ENCODE assay signal across 9 cellular contexts in genomic region chr9:76756273-76756650, GRCh38. TPM values are rescaled to one million over a fixed set of nuclear protein-coding genes. Genes with fewer than 3 reads are reported as not detected.
A peak's percentile ranks its signal among the peaks of the same experiment; 100 is the strongest.
DNase-seq lines count a peak whose midpoint lies in the region; ATAC-seq and TF ChIP-seq lines count a peak whose summit lies in the region.
"Had no signal": no experiment of that assay in that cellular context is flagged by ENCODE, and none has a peak within 500 bp of the region (broad histone marks: within the 10 kb centered on the region; RNA-seq: fewer than 3 reads in every experiment).

No MANE protein-coding gene starts in this region.

- no peak overlapping the region for H4K91ac ChIP-seq in IMR-90 (ENCODE audit: insufficient read depth, low read depth, low read length)

- H3K4me3 ChIP-seq in A673 (ENCODE audit: low read depth, low read length, poor library complexity, severe bottlenecking) (no peak overlapping the region), IMR-90 (ENCODE audit: insufficient read depth, low read depth, low read length) (no peak overlapping the region), iPS DF 6.9 (ENCODE audit: low read length) (no peak overlapping the region)

- H3K23ac ChIP-seq in IMR-90 (ENCODE audit: low read depth, low read length), result no peak overlapping the region

- no peak overlapping the region for H3K4me3 Mint-ChIP-seq in activated T-helper 17 cell treated with anti-CD3 and anti-CD28 coated beads, Interleukin-2, amount 50 U/mL, for 72 hours
- H3K4me3 Mint-ChIP-seq: activated naive CD8-positive, alpha-beta T cell treated with anti-CD3 and anti-CD28 coated beads, Interleukin-2, amount 10 ng/mL, durations not matched to agents 7 days and 5 days had no signal

- WGBS in IMR-90 (ENCODE audit: extremely low coverage in 2 of 2, insufficient read length in 1 of 2), 2 experiments, result 31% methylated on average over 6 of the region's 6 CpGs; no CpG with 5 or more reads in 1 of the 2 experiments
- no CpG with 5 or more reads among the region's 6 CpGs for WGBS in iPS DF 6.9 (ENCODE audit: insufficient coverage, insufficient read length)

- no peak overlapping the region for H3K18ac ChIP-seq in IMR-90 (ENCODE audit: low read depth, low read length)

- no peaks in the 10 kb centered on the region for H3K9me1 ChIP-seq in IMR-90 (ENCODE audit: insufficient read depth, low read length)

- dilution Hi-C loops in IMR-90 (cut with HindIII; ENCODE audit: low sequenced_read_pairs, unreplicated experiment), result no loop called here

- no peak overlapping the region for H3K27ac ChIP-seq in A673 (ENCODE audit: low read depth, low read length, poor library complexity, severe bottlenecking)
- no peak overlapping the region for H3K27ac ChIP-seq in IMR-90 (ENCODE audit: insufficient read depth, low read length)
- no peak overlapping the region for H3K27ac ChIP-seq in RWPE1
- no peak overlapping the region for H3K27ac ChIP-seq in iPS DF 6.9 (ENCODE audit: low read length)

- no peak for TF ChIP-seq POLR2A in IMR-90 (IDR thresholded peaks at IDR 0.05; ENCODE audit: low read depth, low read length)

- in situ Hi-C loops in IMR-90 (cut with MboI; ENCODE audit: low sequenced_read_pairs), result no loop called here

- POLR2A ChIA-PET in A673 (lab: Charles Lee; ENCODE audit: low non-redundant PET) (no interaction called here), IMR-90 (lab: Charles Lee; ENCODE audit: unreplicated experiment) (no interaction called here), RWPE1 (lab: Yijun Ruan, JAX; ENCODE audit: low non-redundant PET) (no interaction called here)

- H2BK20ac ChIP-seq in IMR-90 (ENCODE audit: low read depth, low read length), result no peak overlapping the region

- no peak overlapping the region for H2BK15ac ChIP-seq in IMR-90 (ENCODE audit: low read depth, low read length)

- peak; percentile 44 for TF ChIP-seq RAD21 in IMR-90 (IDR thresholded peaks at IDR 0.05; ENCODE audit: low read length)

- peak; percentile 12 for ATAC-seq in GM18867 (IDR thresholded peaks at IDR 0.05; ENCODE audit: unreplicated experiment)
- peak; percentile 75 for ATAC-seq in IMR-90 (ENCODE audit: low read depth)
- no peak for ATAC-seq in activated T-helper 17 cell treated with anti-CD3 and anti-CD28 coated beads, Interleukin-2, amount 50 U/mL, for 72 hours (replicated peaks)
- no peak for ATAC-seq in omental fat pad (ENCODE audit: low FRiP score)

- peak; percentile 32 for DNase-seq in A673 (ENCODE audit: low spot score)
- peak; percentile 41 for DNase-seq in IMR-90
- peak; percentile 15 for DNase-seq in RWPE1 (ENCODE audit: low spot score)
- DNase-seq in iPS DF 6.9 (ENCODE audit: low read depth, low spot score), result peak; percentile 25
- no peak for DNase-seq in SHP77 (lab: John Stamatoyannopoulos, UW)
- DNase-seq in omental fat pad (ENCODE audit: low spot score), result no peak
- DNase-seq: activated naive CD8-positive, alpha-beta T cell treated with anti-CD3 and anti-CD28 coated beads, Interleukin-2, amount 10 ng/mL, durations not matched to agents 7 days and 5 days had no signal

- H4K8ac ChIP-seq in IMR-90 (ENCODE audit: low read depth in 2 of 2, low read length in 2 of 2), result no peak overlapping the region

- no peaks in the 10 kb centered on the region for H3K36me3 ChIP-seq in A673 (ENCODE audit: insufficient read depth, low read length, poor library complexity, severe bottlenecking)
- no peaks in the 10 kb centered on the region for H3K36me3 ChIP-seq in IMR-90 (ENCODE audit: control insufficient read depth, insufficient read depth, low read length)
- no peaks in the 10 kb centered on the region for H3K36me3 ChIP-seq in iPS DF 6.9 (ENCODE audit: control insufficient read depth, insufficient read depth, low read length)

- no peak overlapping the region for H3K27ac Mint-ChIP-seq in activated T-helper 17 cell treated with anti-CD3 and anti-CD28 coated beads, Interleukin-2, amount 50 U/mL, for 72 hours
- H3K27ac Mint-ChIP-seq: activated naive CD8-positive, alpha-beta T cell treated with anti-CD3 and anti-CD28 coated beads, Interleukin-2, amount 10 ng/mL, durations not matched to agents 7 days and 5 days had no signal

- TF ChIP-seq CTCF in A673 (conservative IDR thresholded peaks at IDR 0.05; ENCODE audit: low read depth, low read length), result peak; percentile 42
- TF ChIP-seq CTCF in IMR-90 (conservative IDR thresholded peaks at IDR 0.05; ENCODE audit: low read depth, low read length), result peak; percentile 43; the same call in 1 of the 2 replicates
- TF ChIP-seq CTCF in RWPE1 (conservative IDR thresholded peaks at IDR 0.05; ENCODE audit: low read depth), result peak; percentile 30
- no peak for TF ChIP-seq CTCF in omental fat pad (IDR thresholded peaks at IDR 0.05)

- H3K27me3 Mint-ChIP-seq in activated T-helper 17 cell treated with anti-CD3 and anti-CD28 coated beads, Interleukin-2, amount 50 U/mL, for 72 hours, result peaks cover 16% of the 10 kb centered on the region

- H3K4ac ChIP-seq in IMR-90 (ENCODE audit: low read depth, low read length), result no peak overlapping the region

- H2AK5ac ChIP-seq in IMR-90 (ENCODE audit: low read depth, low read length), result no peak overlapping the region

- H3K14ac ChIP-seq in IMR-90 (replicated peaks; ENCODE audit: low read depth, low read length), result no peak overlapping the region

- no peak overlapping the region for H2BK120ac ChIP-seq in IMR-90 (ENCODE audit: low read depth, low read length)

- H2AFZ ChIP-seq in IMR-90 (replicated peaks; ENCODE audit: low read length, poor library complexity), result no peak overlapping the region

- no peak overlapping the region for H3K9ac ChIP-seq in IMR-90 (ENCODE audit: low read depth, low read length)

- H3K9me3 Mint-ChIP-seq in activated T-helper 17 cell treated with anti-CD3 and anti-CD28 coated beads, Interleukin-2, amount 50 U/mL, for 72 hours, result no peaks in the 10 kb centered on the region
- H3K9me3 Mint-ChIP-seq: activated naive CD8-positive, alpha-beta T cell treated with anti-CD3 and anti-CD28 coated beads, Interleukin-2, amount 10 ng/mL, durations not matched to agents 7 days and 5 days had no signal

- no peak overlapping the region for H3K56ac ChIP-seq in IMR-90 (ENCODE audit: extremely low read depth, insufficient read depth, low read length)

- H3K4me1 Mint-ChIP-seq in activated T-helper 17 cell treated with anti-CD3 and anti-CD28 coated beads, Interleukin-2, amount 50 U/mL, for 72 hours, result peaks cover 4% of the 10 kb centered on the region
- H3K4me1 Mint-ChIP-seq: activated naive CD8-positive, alpha-beta T cell treated with anti-CD3 and anti-CD28 coated beads, Interleukin-2, amount 10 ng/mL, durations not matched to agents 7 days and 5 days had no signal

- intact Hi-C loops in A673 (cut with micrococcal nuclease; ENCODE audit: unreplicated experiment) (no loop called here), IMR-90 (cut with micrococcal nuclease) (no loop called here)

- H2AK9ac ChIP-seq in IMR-90 (replicated peaks; ENCODE audit: low read depth, low read length, poor library complexity), result no peak overlapping the region

- no peak overlapping the region for H2BK5ac ChIP-seq in IMR-90 (ENCODE audit: low read depth, low read length, poor library complexity, severe bottlenecking)

- CTCF ChIA-PET in A673 (lab: Charles Lee) (no interaction called here), IMR-90 (lab: Yijun Ruan, JAX) (interaction anchor here (1.1 to 1.3 kb wide), 6 partner anchors 8 to 395 kb away, joined by 3 to 5 read pairs (median 3); partner anchors contain the start of gene PCA3), RWPE1 (lab: Yijun Ruan, JAX) (interaction anchor here (0.5 to 2.0 kb wide), 2 partner anchors 231 to 1731 kb away, joined by 6 to 7 read pairs; no protein-coding TSS in a partner anchor)

- no peaks in the 10 kb centered on the region for H3K79me1 ChIP-seq in IMR-90 (ENCODE audit: low read depth in 1 of 2, low read length in 2 of 2)

- H3K9me3 ChIP-seq in A673 (ENCODE audit: low read depth, low read length, poor library complexity, severe bottlenecking) (no peaks in the 10 kb centered on the region), IMR-90 (ENCODE audit: control insufficient read depth, insufficient read depth, low read length) (no peaks in the 10 kb centered on the region), iPS DF 6.9 (ENCODE audit: control insufficient read depth, insufficient read depth, low read length) (no peaks in the 10 kb centered on the region)

- H3K4me2 ChIP-seq in IMR-90 (ENCODE audit: low read depth, low read length), result no peak overlapping the region

- no peaks in the 10 kb centered on the region for H3K36me3 Mint-ChIP-seq in activated T-helper 17 cell treated with anti-CD3 and anti-CD28 coated beads, Interleukin-2, amount 50 U/mL, for 72 hours (ENCODE audit: low read depth)
- H3K36me3 Mint-ChIP-seq: activated naive CD8-positive, alpha-beta T cell treated with anti-CD3 and anti-CD28 coated beads, Interleukin-2, amount 10 ng/mL, durations not matched to agents 7 days and 5 days had no signal

- H4K5ac ChIP-seq in IMR-90 (ENCODE audit: low read depth, low read length), result no peak overlapping the region

- BruUV-seq in A673 (replicated peaks; lab: Mats Ljungman, UMichigan) (no TSS peak), IMR-90 (replicated peaks; lab: Mats Ljungman, UMichigan) (no TSS peak)

- H4K20me1 ChIP-seq in IMR-90 (ENCODE audit: insufficient read depth, low read length), result no peaks in the 10 kb centered on the region

- H3K27me3 ChIP-seq in A673 (replicated peaks; ENCODE audit: insufficient read depth, low read depth, low read length, poor library complexity) (no peaks in the 10 kb centered on the region), IMR-90 (ENCODE audit: control insufficient read depth, insufficient read depth, low read length) (peaks cover 5% of the 10 kb centered on the region), iPS DF 6.9 (ENCODE audit: control insufficient read depth, insufficient read depth, low read length) (no peaks in the 10 kb centered on the region)

- H3K4me1 ChIP-seq in A673 (ENCODE audit: insufficient read depth, low read length, poor library complexity, severe bottlenecking) (no peaks in the 10 kb centered on the region), IMR-90 (ENCODE audit: control insufficient read depth, insufficient read depth, low read length) (no peaks in the 10 kb centered on the region), iPS DF 6.9 (ENCODE audit: control insufficient read depth, insufficient read depth, low read length) (no peaks in the 10 kb centered on the region)

TF ChIP-seq in IMR-90, 13 proteins besides CTCF, POLR2A, EP300 and RAD21:
- TF ChIP-seq NFE2L2 (IDR thresholded peaks at IDR 0.05; ENCODE audit: low read depth, low read length), result no peak
- no peak for TF ChIP-seq FOS (IDR thresholded peaks at IDR 0.05; ENCODE audit: low read depth, low read length)
- peak; percentile 38; the same call in 1 of the 2 replicates for TF ChIP-seq CEBPB (IDR thresholded peaks at IDR 0.05; ENCODE audit: low read depth, low read length)
- TF ChIP-seq SMC3 (IDR thresholded peaks at IDR 0.05; ENCODE audit: low read depth, low read length), result no peak; the same call in 1 of the 2 replicates

RNA-seq across cellular contexts. Expression of gene PCA3, which starts 8.0 kb away (rescaled TPM):
- total RNA-seq in A673 (2021) (not detected in 2 replicates), IMR-90 (2012; rRNA removed) (not detected in 2 replicates), omental fat pad (under 1 TPM in 1 of 4 donors, not detected in 3; 0.84 TPM)
- polyA plus RNA-seq in IMR-90 (2012; rRNA removed), result not detected in 2 replicates
- polyA plus RNA-seq in IMR-90 (2012; cell fraction: cytosol; rRNA removed), result not detected in 2 replicates
- polyA plus RNA-seq in IMR-90 (2012; cell fraction: nucleus; rRNA removed; ENCODE audit: low replicate concordance), result not detected in 2 replicates
- not detected for total RNA-seq in activated T-helper 17 cell treated with anti-CD3 and anti-CD28 coated beads, Interleukin-2, amount 50 U/mL, for 72 hours
- total RNA-seq: activated naive CD8-positive, alpha-beta T cell treated with anti-CD3 and anti-CD28 coated beads, Interleukin-2, amount 10 ng/mL, durations not matched to agents 7 days and 5 days had no signal

Comparison
In these comparisons a context has a peak if more than half of its experiments do, and no peak if none do; other contexts are left out.
1. DNase-seq: peak in A673 (single experiment), IMR-90 (single experiment), RWPE1 (single experiment) and iPS DF 6.9 (single experiment); none in SHP77 (0 of 2) and omental fat pad (single experiment).
2. CTCF ChIP-seq: peak in A673 (single experiment), IMR-90 (single experiment) and RWPE1 (single experiment); none in omental fat pad (0 of 3).
3. ATAC-seq: peak in GM18867 (single experiment) and IMR-90 (single experiment); none in activated T-helper 17 cell treated with anti-CD3 and anti-CD28 coated beads, Interleukin-2, amount 50 U/mL, for 72 hours (single experiment) and omental fat pad (single experiment).